ENCODE assay signal across 26 cellular contexts in genomic region chr3:4008205-4008604, GRCh38.
"Had no signal": no experiment of that assay in that cellular context is flagged by ENCODE, and none has a peak within 500 bp of the region (broad histone marks: within the 10 kb centered on the region; RNA-seq: fewer than 3 reads in every experiment).

No MANE protein-coding gene starts in this region.

- H3K9me3 Mint-ChIP-seq: naive thymus-derived CD4-positive, alpha-beta T cell; natural killer cell treated with Interleukin-12 subunit alpha and Interleukin-12 subunit beta and Interleukin-15 and Interleukin-18, amount 100 ng/mL, for 72 hours; stimulated activated effector memory CD8-positive, alpha-beta T cell treated with anti-CD3 and anti-CD28 coated beads, Interleukin-12 subunit alpha, Interleukin-12 subunit beta, amount 100 ng/mL, for 72 hours; stimulated activated naive B cell treated with anti-CD40 and anti-IgM and Interleukin-4, amounts not matched to agents 10 μg/mL and 1 μg/mL and 100 μg/mL, for 72 hours; stimulated activated naive CD8-positive, alpha-beta T cell treated with anti-CD3 and anti-CD28 coated beads, Interleukin-15, Interleukin-2, amounts not matched to agents 100 ng/mL and 50 ng/mL, for 24 hours; type B pancreatic cell had no signal

- H3K27ac ChIP-seq: neural progenitor cell, ovary, parathyroid adenoma, psoas muscle, stomach, tibial artery, transverse colon, upper lobe of right lung, uterus had no signal

- H3K27me3 ChIP-seq: neural progenitor cell, ovary, stomach, tibial artery, transverse colon, upper lobe of right lung, uterus had no signal

- H3K4me1 Mint-ChIP-seq: naive thymus-derived CD4-positive, alpha-beta T cell; stimulated activated effector memory CD8-positive, alpha-beta T cell treated with anti-CD3 and anti-CD28 coated beads, Interleukin-12 subunit alpha, Interleukin-12 subunit beta, amount 100 ng/mL, for 72 hours had no signal

- H3K4me3 Mint-ChIP-seq: naive thymus-derived CD4-positive, alpha-beta T cell; natural killer cell treated with Interleukin-12 subunit alpha and Interleukin-12 subunit beta and Interleukin-15 and Interleukin-18, amount 100 ng/mL, for 72 hours; neural progenitor cell; stimulated activated effector memory CD8-positive, alpha-beta T cell treated with anti-CD3 and anti-CD28 coated beads, Interleukin-12 subunit alpha, Interleukin-12 subunit beta, amount 100 ng/mL, for 72 hours; stimulated activated naive B cell treated with anti-CD40 and anti-IgM and Interleukin-4, amounts not matched to agents 10 μg/mL and 1 μg/mL and 100 μg/mL, for 72 hours; stimulated activated naive CD8-positive, alpha-beta T cell treated with anti-CD3 and anti-CD28 coated beads, Interleukin-15, Interleukin-2, amounts not matched to agents 100 ng/mL and 50 ng/mL, for 24 hours; type B pancreatic cell had no signal

- ATAC-seq: naive thymus-derived CD4-positive, alpha-beta T cell; natural killer cell treated with Interleukin-12 subunit alpha and Interleukin-12 subunit beta and Interleukin-15 and Interleukin-18, amount 100 ng/mL, for 72 hours; psoas muscle; right cardiac atrium; sciatic nerve; stimulated activated effector memory CD8-positive, alpha-beta T cell treated with anti-CD3 and anti-CD28 coated beads, Interleukin-12 subunit alpha, Interleukin-12 subunit beta, amount 100 ng/mL, for 72 hours; stimulated activated naive B cell treated with anti-CD40 and anti-IgM and Interleukin-4, amounts not matched to agents 10 μg/mL and 1 μg/mL and 100 μg/mL, for 72 hours; upper lobe of right lung had no signal

- H3K36me3 ChIP-seq: neural progenitor cell, ovary, stomach, tibial artery, transverse colon, upper lobe of right lung, uterus had no signal

- H3K9me3 ChIP-seq: ovary, psoas muscle, stomach, tibial artery, transverse colon, upper lobe of right lung, uterus had no signal

- H3K27me3 Mint-ChIP-seq: stimulated activated naive B cell treated with anti-CD40 and anti-IgM and Interleukin-4, amounts not matched to agents 10 μg/mL and 1 μg/mL and 100 μg/mL, for 72 hours; stimulated activated naive CD8-positive, alpha-beta T cell treated with anti-CD3 and anti-CD28 coated beads, Interleukin-15, Interleukin-2, amounts not matched to agents 100 ng/mL and 50 ng/mL, for 24 hours; type B pancreatic cell had no signal

- H3K4me3 ChIP-seq: neural progenitor cell, ovary, psoas muscle, stomach, tibial artery, transverse colon, upper lobe of right lung, uterus had no signal

- DNase-seq: naive thymus-derived CD4-positive, alpha-beta T cell; occipital lobe; ovary; posterior cingulate gyrus; psoas muscle; right cardiac atrium; small intestine; stimulated activated CD4-positive, alpha-beta T cell treated with anti-CD3 and anti-CD28 coated beads, Interleukin-15, amount 100 ng/mL, for 24 hours; stimulated activated CD4-positive, alpha-beta T cell treated with anti-CD3 and anti-CD28 coated beads, Interleukin-2, amount 100 ng/mL, for 24 hours; stimulated activated CD4-positive, alpha-beta T cell treated with anti-CD3 and anti-CD28 coated beads, Interleukin-2, amount 100 ng/mL, for 48 hours; stimulated activated CD4-positive, alpha-beta T cell treated with anti-CD3 and anti-CD28 coated beads, Interleukin-4, amount 100 ng/mL, for 24 hours; stimulated activated naive B cell treated with anti-CD40 and anti-IgM and Interleukin-4, amounts not matched to agents 10 μg/mL and 1 μg/mL and 100 μg/mL, for 72 hours; stimulated activated naive CD4-positive, alpha-beta T cell treated with Interleukin-2 at 50 U/mL for 16 hours; stomach; tibial artery; transverse colon; upper lobe of right lung; uterus had no signal

- H3K4me1 ChIP-seq: neural progenitor cell, psoas muscle, stomach, tibial artery, transverse colon, upper lobe of right lung, uterus had no signal

- H3K36me3 Mint-ChIP-seq: naive thymus-derived CD4-positive, alpha-beta T cell; natural killer cell treated with Interleukin-12 subunit alpha and Interleukin-12 subunit beta and Interleukin-15 and Interleukin-18, amount 100 ng/mL, for 72 hours; neural progenitor cell; stimulated activated effector memory CD8-positive, alpha-beta T cell treated with anti-CD3 and anti-CD28 coated beads, Interleukin-12 subunit alpha, Interleukin-12 subunit beta, amount 100 ng/mL, for 72 hours; stimulated activated naive B cell treated with anti-CD40 and anti-IgM and Interleukin-4, amounts not matched to agents 10 μg/mL and 1 μg/mL and 100 μg/mL, for 72 hours; type B pancreatic cell had no signal

- H3K27ac Mint-ChIP-seq: naive thymus-derived CD4-positive, alpha-beta T cell; natural killer cell treated with Interleukin-12 subunit alpha and Interleukin-12 subunit beta and Interleukin-15 and Interleukin-18, amount 100 ng/mL, for 72 hours; neural progenitor cell; progenitor cell of endocrine pancreas; stimulated activated effector memory CD8-positive, alpha-beta T cell treated with anti-CD3 and anti-CD28 coated beads, Interleukin-12 subunit alpha, Interleukin-12 subunit beta, amount 100 ng/mL, for 72 hours; stimulated activated naive B cell treated with anti-CD40 and anti-IgM and Interleukin-4, amounts not matched to agents 10 μg/mL and 1 μg/mL and 100 μg/mL, for 72 hours; stimulated activated naive CD8-positive, alpha-beta T cell treated with anti-CD3 and anti-CD28 coated beads, Interleukin-15, Interleukin-2, amounts not matched to agents 100 ng/mL and 50 ng/mL, for 24 hours; type B pancreatic cell had no signal
